ENCODE assay signal across 9 cellular contexts in the genomic region with DNA sequence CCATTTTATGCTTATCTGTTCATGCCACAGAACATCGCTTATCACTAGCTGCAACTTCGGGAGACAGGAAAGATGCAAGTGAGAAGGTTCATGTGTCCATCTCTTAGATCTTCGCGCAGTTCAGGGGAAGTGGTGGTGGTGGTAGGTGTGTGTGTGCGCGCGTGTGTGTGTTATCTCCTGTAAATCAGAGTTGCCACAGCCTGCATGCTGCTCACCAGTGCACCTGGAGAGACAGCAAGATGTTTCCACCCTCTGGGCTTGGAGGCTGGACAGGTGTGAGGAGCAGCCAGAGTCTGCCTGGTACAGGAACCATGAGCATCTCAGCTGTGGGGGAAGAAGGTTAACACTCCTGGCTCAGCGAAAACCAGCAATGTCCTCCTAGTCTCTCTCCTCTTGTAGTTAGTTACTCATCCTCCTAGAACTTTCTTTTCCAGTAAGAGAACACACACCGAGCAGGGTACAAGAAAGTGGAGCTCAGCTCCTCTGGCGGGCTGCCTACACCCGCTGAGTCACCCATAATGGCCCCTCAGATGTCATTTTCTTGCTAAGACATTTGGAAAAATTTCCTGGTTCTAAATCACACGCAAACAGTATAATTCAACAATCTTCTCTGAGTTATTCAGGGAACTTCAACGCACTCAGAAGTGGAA. TPM values are rescaled to one million over a fixed set of nuclear protein-coding genes. Genes with fewer than 3 reads are reported as not detected.
DNase-seq lines count a peak whose midpoint lies in the region; ATAC-seq and TF ChIP-seq lines count a peak whose summit lies in the region.
"Had no signal": no experiment of that assay in that cellular context is flagged by ENCODE, and none has a peak within 500 bp of the region (broad histone marks: within the 10 kb centered on the region; RNA-seq: fewer than 3 reads in every experiment).

No MANE protein-coding gene starts in this region.

- H3K79me2 ChIP-seq in trophoblast cell (ENCODE audit: control insufficient read depth, insufficient read depth, low read length, poor library complexity) = no peaks in the 10 kb centered on the region

- H3K4me2 ChIP-seq in trophoblast cell (ENCODE audit: low read length) = no peak overlapping the region

- no peak overlapping the region for H2AFZ ChIP-seq in trophoblast cell (ENCODE audit: insufficient read depth, low read length, poor library complexity)

- peak; percentile 76 for DNase-seq in Daoy (ENCODE audit: low read depth)
- DNase-seq in SJSA1 (ENCODE audit: low read depth in 1 of 2, low spot score in 2 of 2) = peak; percentile 66 to 78
- DNase-seq in chondrocyte (ENCODE audit: low spot score) = no peak
- peak; percentile 32 to 61 for DNase-seq in trophoblast cell
- DNase-seq in NCI-H446 treated with DMSO at 0.1 percent for 48 hours (lab: John Stamatoyannopoulos, UW) = no peak
- DNase-seq in colonic mucosa = no peak
- DNase-seq: amygdala, mesenchymal stem cell had no signal

- no peak overlapping the region for H3K9ac ChIP-seq in trophoblast cell (ENCODE audit: low read length)
- H3K9ac ChIP-seq in colonic mucosa (ENCODE audit: low read depth in 2 of 2, low read length in 2 of 2) = no peak overlapping the region

- H3K18ac ChIP-seq in trophoblast cell (ENCODE audit: low read length) = no peak overlapping the region

- H3K4me1 ChIP-seq in SJSA1 (replicated peaks) = peaks cover 62% of the 10 kb centered on the region
- peaks cover 18 to 33% of the 10 kb centered on the region in 2 experiments for H3K4me1 ChIP-seq in trophoblast cell (ENCODE audit: control insufficient read depth in 1 of 2, insufficient read depth in 2 of 2, low read length in 2 of 2)
- no peaks in the 10 kb centered on the region for H3K4me1 ChIP-seq in colonic mucosa

- no peak overlapping the region for H3K14ac ChIP-seq in trophoblast cell (ENCODE audit: low read length)

- no peak overlapping the region for H3K4me3 Mint-ChIP-seq in chondrocyte (ENCODE audit: unreplicated experiment)

- peak overlapping the region; percentile 76 for H3K27ac Mint-ChIP-seq in chondrocyte (ENCODE audit: unreplicated experiment)

- H2BK12ac ChIP-seq in trophoblast cell (ENCODE audit: low read length) = no peak overlapping the region

- peaks cover 14% of the 10 kb centered on the region for H3K79me1 ChIP-seq in trophoblast cell (ENCODE audit: low read length)

- H3K36me3 Mint-ChIP-seq in chondrocyte (ENCODE audit: low read depth) = no peaks in the 10 kb centered on the region

- H2BK5ac ChIP-seq in trophoblast cell (ENCODE audit: low read depth, low read length, poor library complexity) = no peak overlapping the region

- H3K36me3 ChIP-seq in SJSA1 (peaks cover under 1% of the 10 kb centered on the region; the same call in 1 of the 2 replicates), trophoblast cell (ENCODE audit: control insufficient read depth in 1 of 2, insufficient read depth in 2 of 2, low read length in 2 of 2) (no peaks in the 10 kb centered on the region), colonic mucosa (no peaks in the 10 kb centered on the region)

- WGBS in trophoblast cell (ENCODE audit: extremely low coverage, insufficient coverage, insufficient read length) = no CpG with 5 or more reads among the region's 13 CpGs

- H4K8ac ChIP-seq in trophoblast cell (ENCODE audit: low read depth, low read length) = no peak overlapping the region

- H3K27ac ChIP-seq in SJSA1 (peak overlapping the region; percentile 68), trophoblast cell (ENCODE audit: low read depth, low read length) (no peak overlapping the region), colonic mucosa (no peak overlapping the region)

- H3K9me3 Mint-ChIP-seq in chondrocyte (ENCODE audit: low read depth) = no peaks in the 10 kb centered on the region

- H2BK120ac ChIP-seq in trophoblast cell (ENCODE audit: insufficient read depth, low read length, poor library complexity) = no peak overlapping the region

- H3K4ac ChIP-seq in trophoblast cell (ENCODE audit: low read depth, low read length) = no peak overlapping the region

- no peak overlapping the region for H4K91ac ChIP-seq in trophoblast cell (ENCODE audit: low read depth, low read length)

- H3K23ac ChIP-seq in trophoblast cell (ENCODE audit: low read length) = no peak overlapping the region

- H3K27me3 ChIP-seq in SJSA1 (replicated peaks) = no peaks in the 10 kb centered on the region
- H3K27me3 ChIP-seq in trophoblast cell (ENCODE audit: insufficient read depth, low read length) = no peaks in the 10 kb centered on the region
- no peaks in the 10 kb centered on the region for H3K27me3 ChIP-seq in colonic mucosa

- no peak for ATAC-seq in HG02571 (IDR thresholded peaks at IDR 0.05; ENCODE audit: unreplicated experiment)

- no peaks in the 10 kb centered on the region for H3K27me3 Mint-ChIP-seq in chondrocyte (ENCODE audit: low read depth)

- H3K4me3 ChIP-seq in SJSA1 (no peak overlapping the region), trophoblast cell (ENCODE audit: low read depth, low read length) (no peak overlapping the region), colonic mucosa (no peak overlapping the region)

- no peak overlapping the region for H4K12ac ChIP-seq in trophoblast cell (ENCODE audit: low read depth, low read length)

- H3K4me1 Mint-ChIP-seq in chondrocyte (ENCODE audit: low read depth) = peaks cover 62% of the 10 kb centered on the region

- no peak overlapping the region for H2AK5ac ChIP-seq in trophoblast cell (ENCODE audit: low read length)

- intact Hi-C loops in colonic mucosa (cut with DNase I) = no loop called here

- TF ChIP-seq CTCF in chondrocyte (IDR thresholded peaks at IDR 0.05) (no peak), colonic mucosa (IDR thresholded peaks at IDR 0.05) (no peak)

- no peaks in the 10 kb centered on the region for H3K9me3 ChIP-seq in SJSA1 (replicated peaks)
- no peaks in the 10 kb centered on the region for H3K9me3 ChIP-seq in trophoblast cell (ENCODE audit: insufficient read depth, low read depth, low read length)
- no peaks in the 10 kb centered on the region for H3K9me3 ChIP-seq in colonic mucosa

RNA-seq across cellular contexts. Expression of a gene that starts 5.1 kb away (rescaled TPM):
- not detected in 2 replicates for total RNA-seq in Daoy (2014; rRNA removed; shearing (Covaris generic))
- total RNA-seq in SJSA1 (2014; rRNA removed; shearing (Covaris generic)) = 0.05 TPM in 1 of 2 replicates, not detected in the other
- total RNA-seq in chondrocyte (0.15 TPM in 1 of 3 replicates, not detected in the others), colonic mucosa (not detected)
- polyA plus RNA-seq in trophoblast cell (2013) = 0.12 TPM in 2 replicates

RNA-seq across cellular contexts. Expression of a gene that starts 7.0 kb away (rescaled TPM):
- 82.4 and 127 TPM in 2 replicates for total RNA-seq in Daoy (2014; rRNA removed; shearing (Covaris generic))
- total RNA-seq in SJSA1 (2014; rRNA removed; shearing (Covaris generic)) = 140 and 168 TPM in 2 replicates
- total RNA-seq in chondrocyte (19.5 to 101 TPM (median 99.4 TPM) in 3 replicates), colonic mucosa (100 to 1,000 TPM; 274 to 303 TPM)
- 62.0 and 62.5 TPM in 2 replicates for polyA plus RNA-seq in trophoblast cell (2013)

RNA-seq across cellular contexts. Expression of a gene that starts 18.1 kb away (rescaled TPM):
- 26.1 and 44.4 TPM in 2 replicates for total RNA-seq in Daoy (2014; rRNA removed; shearing (Covaris generic))
- total RNA-seq in SJSA1 (2014; rRNA removed; shearing (Covaris generic)) = 47.4 and 48.4 TPM in 2 replicates
- 67.5 to 76.2 TPM (median 67.7 TPM) in 3 replicates for total RNA-seq in chondrocyte
- 59.8 and 60.8 TPM in 2 replicates for polyA plus RNA-seq in trophoblast cell (2013)
- total RNA-seq in colonic mucosa = 10 to 100 TPM; 75.0 to 94.1 TPM

RNA-seq across cellular contexts. Expression of a gene that starts 28.5 kb away (rescaled TPM):
- total RNA-seq in Daoy (2014; rRNA removed; shearing (Covaris generic)) = 85.1 and 128 TPM in 2 replicates
- 102 and 127 TPM in 2 replicates for total RNA-seq in SJSA1 (2014; rRNA removed; shearing (Covaris generic))
- total RNA-seq in chondrocyte (38.0 to 44.4 TPM (median 41.1 TPM) in 3 replicates), colonic mucosa (100 to 1,000 TPM; 138 to 141 TPM)
- 15.5 and 16.5 TPM in 2 replicates for polyA plus RNA-seq in trophoblast cell (2013)

RNA-seq across cellular contexts. Expression of a gene that starts 33.0 kb away (rescaled TPM):
- 33.6 and 40.3 TPM in 2 replicates for total RNA-seq in Daoy (2014; rRNA removed; shearing (Covaris generic))
- 43.9 and 50.0 TPM in 2 replicates for total RNA-seq in SJSA1 (2014; rRNA removed; shearing (Covaris generic))
- total RNA-seq in chondrocyte (37.6 to 53.1 TPM (median 37.6 TPM) in 3 replicates), colonic mucosa (10 to 100 TPM; 47.1 to 64.4 TPM)
- 40.7 and 44.1 TPM in 2 replicates for polyA plus RNA-seq in trophoblast cell (2013)

Comparison
In these comparisons a context has a peak if more than half of its experiments do, and no peak if none do; other contexts are left out.
1. DNase-seq: peak in Daoy (single experiment), SJSA1 (2 of 2) and trophoblast cell (2 of 2); none in chondrocyte (single experiment), NCI-H446 treated with DMSO at 0.1 percent for 48 hours (single experiment) and colonic mucosa (single experiment).